Comparison of ENCODE assay signal across 21 cellular contexts in the genomic region with DNA sequence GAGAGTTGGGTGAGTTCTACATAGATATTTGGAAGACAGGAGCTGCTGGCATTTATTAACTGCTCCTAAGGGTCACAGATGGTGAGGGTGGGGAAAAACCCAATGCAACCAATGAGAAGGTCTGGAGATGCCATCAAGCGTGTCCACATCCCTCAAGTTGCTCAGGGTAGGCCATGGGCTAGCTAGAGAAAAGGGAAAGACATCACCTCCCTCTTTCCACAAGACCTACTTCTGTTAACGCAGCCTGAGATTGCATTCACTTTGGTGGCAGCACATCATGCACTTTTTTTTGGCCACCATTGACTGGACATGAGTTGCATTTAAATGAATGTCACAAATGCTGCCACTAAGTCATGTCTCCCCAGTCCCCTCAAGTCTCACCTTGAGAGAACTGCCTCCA.
DNase-seq lines count a peak whose midpoint lies in the region; ATAC-seq, FAIRE-seq and TF ChIP-seq lines count a peak whose summit lies in the region.
"Had no signal": no experiment of that assay in that cellular context is flagged by ENCODE, and none has a peak within 500 bp of the region (broad histone marks: within the 10 kb centered on the region; RNA-seq: fewer than 3 reads in every experiment).

No MANE protein-coding gene starts in this region.

- DNase-seq in SK-N-SH (no peak), GM12878 (ENCODE audit: low read depth, low spot score) (no peak), iPS-NIHi11 (ENCODE audit: low spot score) (no peak), NCI-H524 (lab: John Stamatoyannopoulos, UW) (no peak)
- DNase-seq in activated CD8-positive, alpha-beta memory T cell treated with anti-CD3 and anti-CD28 coated beads, Interleukin-2, amount 50 U/mL, for 48 hours = peak; percentile 17
- no peak for DNase-seq in activated CD8-positive, alpha-beta memory T cell treated with anti-CD3 and anti-CD28 coated beads for 24 hours
- no peak for DNase-seq in stimulated activated effector memory CD8-positive, alpha-beta T cell treated with anti-CD3 and anti-CD28 coated beads, Interleukin-12 subunit alpha, Interleukin-12 subunit beta, amount 100 ng/mL, for 72 hours (ENCODE audit: low spot score in 2 of 2)
- DNase-seq: Caco-2; CD4-positive, CD25-positive, alpha-beta regulatory T cell; CD8-positive, alpha-beta T cell; DMS153; DND-41; H7; HCEC 1CT had no signal

- no peak for TF ChIP-seq POLR2A in GM12878 (IDR thresholded peaks at IDR 0.05; ENCODE audit: low read depth, low read length)

- H3K4me1 Mint-ChIP-seq in stimulated activated effector memory CD8-positive, alpha-beta T cell treated with anti-CD3 and anti-CD28 coated beads, Interleukin-12 subunit alpha, Interleukin-12 subunit beta, amount 100 ng/mL, for 72 hours = peaks cover 11% of the 10 kb centered on the region
- H3K4me1 Mint-ChIP-seq: B cell; CD4-positive, CD25-positive, alpha-beta regulatory T cell had no signal

- in situ Hi-C loops in GM12878 (cut with MboI) = no loop called here

- no peaks in the 10 kb centered on the region for H3K9me2 ChIP-seq in SK-N-SH

- WGBS in SK-N-SH (ENCODE audit: low lambda C conversion rate) = 73% methylated on average over 2 of the region's 2 CpGs
- WGBS in GM12878 (ENCODE audit: insufficient coverage, insufficient replicate concordance, low lambda C conversion rate, missing lambda C conversion rate) = 95% methylated on average over 2 of the region's 2 CpGs

- no peak overlapping the region for H3K4me3 ChIP-seq in SK-N-SH (ENCODE audit: low read depth in 2 of 2, low read length in 1 of 2)
- H3K4me3 ChIP-seq in GM12878 = no peak overlapping the region
- H3K4me3 ChIP-seq: BLaER1 had no signal

- H2AFZ ChIP-seq in SK-N-SH (ENCODE audit: low read depth) = no peak overlapping the region
- no peak overlapping the region for H2AFZ ChIP-seq in GM12878 (ENCODE audit: control insufficient read depth, low read depth, low read length)

- SMC1A ChIA-PET in GM12878 (lab: Charles Lee; ENCODE audit: uncharacterized antibody, unreplicated experiment) = interaction anchor here (0.7 to 2.0 kb wide), 11 partner anchors 10 to 337 kb away, joined by 3 to 8 read pairs (median 3); no protein-coding TSS in a partner anchor

- H3K4me1 ChIP-seq in SK-N-SH (ENCODE audit: control insufficient read depth in 1 of 2, insufficient read depth in 2 of 2, low read depth in 1 of 2, low read length in 1 of 2) (no peaks in the 10 kb centered on the region; a peak in 1 of 4 replicates), GM12878 (ENCODE audit: control insufficient read depth, insufficient read depth, low read length) (no peaks in the 10 kb centered on the region)
- H3K4me1 ChIP-seq: BLaER1, Caco-2 had no signal

- no peak for ATAC-seq in SK-N-SH treated with all-trans-retinoic acid at 6 μM for 48 hours
- ATAC-seq in GM12878 = peak; percentile 16; the same call in 1 of the 3 replicates
- peak; percentile 6 for ATAC-seq in stimulated activated effector memory CD8-positive, alpha-beta T cell treated with anti-CD3 and anti-CD28 coated beads, Interleukin-12 subunit alpha, Interleukin-12 subunit beta, amount 100 ng/mL, for 72 hours
- ATAC-seq: CD8-positive, alpha-beta T cell had no signal

- BruUV-seq in GM12878 (replicated peaks; lab: Mats Ljungman, UMichigan) = no TSS peak

- H3K9me3 ChIP-seq in SK-N-SH (no peaks in the 10 kb centered on the region), GM12878 (replicated peaks; ENCODE audit: control insufficient read depth, insufficient read depth, low read length) (peaks cover 6% of the 10 kb centered on the region; the same call in 2 of the 3 replicates)
- H3K9me3 ChIP-seq: BLaER1 had no signal

- H3K27ac ChIP-seq in SK-N-SH (ENCODE audit: low read depth in 2 of 2, low read length in 1 of 2) (no peak overlapping the region), GM12878 (ENCODE audit: control insufficient read depth, insufficient read depth) (no peak overlapping the region)
- H3K27ac ChIP-seq: BLaER1, C4-2B had no signal

- no peak for TF ChIP-seq EP300 in SK-N-SH (IDR thresholded peaks at IDR 0.05; ENCODE audit: borderline replicate concordance in 1 of 2, low read depth in 1 of 2, low read length in 1 of 2)
- TF ChIP-seq EP300 in GM12878 (IDR thresholded peaks at IDR 0.05; ENCODE audit: borderline replicate concordance in 1 of 2, control insufficient read depth in 1 of 2, low read depth in 2 of 2, low read length in 2 of 2) = no peak

- H3K4me3 Mint-ChIP-seq in stimulated activated effector memory CD8-positive, alpha-beta T cell treated with anti-CD3 and anti-CD28 coated beads, Interleukin-12 subunit alpha, Interleukin-12 subunit beta, amount 100 ng/mL, for 72 hours = no peak overlapping the region
- H3K4me3 Mint-ChIP-seq: B cell; CD4-positive, CD25-positive, alpha-beta regulatory T cell; CD8-positive, alpha-beta T cell had no signal

- H3K27ac Mint-ChIP-seq in stimulated activated effector memory CD8-positive, alpha-beta T cell treated with anti-CD3 and anti-CD28 coated beads, Interleukin-12 subunit alpha, Interleukin-12 subunit beta, amount 100 ng/mL, for 72 hours = no peak overlapping the region
- H3K27ac Mint-ChIP-seq: B cell; CD4-positive, CD25-positive, alpha-beta regulatory T cell; CD8-positive, alpha-beta T cell had no signal

- no peaks in the 10 kb centered on the region for H3K36me3 ChIP-seq in SK-N-SH (replicated peaks in 1 of 2; ENCODE audit: control insufficient read depth in 1 of 2, insufficient read depth in 2 of 2, low read length in 1 of 2)
- no peaks in the 10 kb centered on the region for H3K36me3 ChIP-seq in GM12878 (ENCODE audit: control insufficient read depth in 2 of 2, insufficient read depth in 2 of 2, low read length in 1 of 2)
- H3K36me3 ChIP-seq: BLaER1 had no signal

- CTCF ChIA-PET in SK-N-SH (lab: Yijun Ruan, JAX) = interaction anchor here (1.0 to 1.4 kb wide), 3 partner anchors 15 to 181 kb away, joined by 3 to 7 read pairs (median 4); no protein-coding TSS in a partner anchor
- CTCF ChIA-PET in GM12878 (lab: Yijun Ruan, JAX) = interaction anchor here (0.6 to 2.1 kb wide), 12 partner anchors 10 to 200 kb away, joined by 3 to 17 read pairs (median 3); no protein-coding TSS in a partner anchor

- H3K9ac ChIP-seq in SK-N-SH (no peak overlapping the region), GM12878 (ENCODE audit: control insufficient read depth, insufficient read depth, low read length) (no peak overlapping the region)
- H3K9ac ChIP-seq: BLaER1 had no signal

- H3K79me2 ChIP-seq in SK-N-SH (ENCODE audit: insufficient read depth) (no peaks in the 10 kb centered on the region), GM12878 (ENCODE audit: control insufficient read depth, insufficient read depth, low read length) (no peaks in the 10 kb centered on the region)

- TF ChIP-seq RAD21 in SK-N-SH (IDR thresholded peaks at IDR 0.05; ENCODE audit: low read length) (no peak), GM12878 (IDR thresholded peaks at IDR 0.05; ENCODE audit: insufficient read depth, low read depth, low read length) (no peak)

- no peaks in the 10 kb centered on the region for H3F3A ChIP-seq in SK-N-SH (replicated peaks; ENCODE audit: insufficient read depth)

- H3K27me3 ChIP-seq in SK-N-SH (ENCODE audit: insufficient read depth) = no peaks in the 10 kb centered on the region
- H3K27me3 ChIP-seq in GM12878 (replicated peaks in 1 of 2; ENCODE audit: control insufficient read depth in 2 of 2, insufficient read depth in 2 of 2, low read length in 1 of 2) = no peaks in the 10 kb centered on the region
- H3K27me3 ChIP-seq: BLaER1 had no signal

- H3K9me3 Mint-ChIP-seq in stimulated activated effector memory CD8-positive, alpha-beta T cell treated with anti-CD3 and anti-CD28 coated beads, Interleukin-12 subunit alpha, Interleukin-12 subunit beta, amount 100 ng/mL, for 72 hours = peaks cover 16% of the 10 kb centered on the region

- H3K4me2 ChIP-seq in SK-N-SH (no peak overlapping the region), GM12878 (ENCODE audit: control insufficient read depth, insufficient read depth) (no peak overlapping the region)
- H3K4me2 ChIP-seq: BLaER1 had no signal

- no peaks in the 10 kb centered on the region for H4K20me1 ChIP-seq in SK-N-SH (ENCODE audit: insufficient read depth)
- no peaks in the 10 kb centered on the region for H4K20me1 ChIP-seq in GM12878 (ENCODE audit: control insufficient read depth, insufficient read depth)
- H4K20me1 ChIP-seq: BLaER1 had no signal

- POLR2A ChIA-PET in SK-N-SH (lab: Yijun Ruan, JAX) (no interaction called here), GM12878 (lab: Charles Lee) (no interaction called here)

- TF ChIP-seq CTCF in SK-N-SH (IDR thresholded peaks at IDR 0.05) (no peak), GM12878 (IDR thresholded peaks at IDR 0.05 in 2 of 3, conservative IDR thresholded peaks at IDR 0.05 in 1 of 3; ENCODE audit: control insufficient read depth in 2 of 3, extremely low read depth in 1 of 3, insufficient read depth in 1 of 3, low read depth in 3 of 3, low read length in 3 of 3) (no peak)

- no peak for FAIRE-seq in GM12878 (lab: Jason Lieb, UNC)
- FAIRE-seq: A204.1, G401.6, H1 had no signal

- H3K36me3 Mint-ChIP-seq in stimulated activated effector memory CD8-positive, alpha-beta T cell treated with anti-CD3 and anti-CD28 coated beads, Interleukin-12 subunit alpha, Interleukin-12 subunit beta, amount 100 ng/mL, for 72 hours = peaks cover 14% of the 10 kb centered on the region
- H3K36me3 Mint-ChIP-seq: CD4-positive, CD25-positive, alpha-beta regulatory T cell; CD8-positive, alpha-beta T cell had no signal

- intact Hi-C loops in GM12878 (cut with micrococcal nuclease; ENCODE audit: unreplicated experiment) = no loop called here

- RAD21 ChIA-PET in GM12878 (lab: Charles Lee; ENCODE audit: unreplicated experiment) = interaction anchor here (1.0 to 2.1 kb wide), 6 partner anchors 12 to 200 kb away, joined by 3 to 8 read pairs (median 4); a partner anchor contains a TSS

TF ChIP-seq in SK-N-SH treated with all-trans-retinoic acid at 6 μM for 48 hours, 23 proteins besides CTCF, POLR2A, EP300 and RAD21:
- TF ChIP-seq TOX (CRISPR knock-in tag; IDR thresholded peaks at IDR 0.05; ENCODE audit: borderline replicate concordance) = no peak
- TF ChIP-seq ZNF70 (CRISPR knock-in tag; IDR thresholded peaks at IDR 0.05) = peak; percentile 92
- no peak for TF ChIP-seq ARNTL (CRISPR knock-in tag; IDR thresholded peaks at IDR 0.05; ENCODE audit: borderline replicate concordance, low read depth)
- no peak for TF ChIP-seq BACH2 (CRISPR knock-in tag; IDR thresholded peaks at IDR 0.05; ENCODE audit: borderline replicate concordance)

TF ChIP-seq in SK-N-SH, 30 proteins besides CTCF, POLR2A, EP300 and RAD21 (continues in another document):
- TF ChIP-seq MXI1 (IDR thresholded peaks at IDR 0.05; ENCODE audit: low read depth, low read length) = no peak

TF ChIP-seq in GM12878, 131 proteins besides CTCF, POLR2A, EP300 and RAD21 (continues in another document):
- TF ChIP-seq MYB (IDR thresholded peaks at IDR 0.05; ENCODE audit: borderline replicate concordance, low read depth, low read length) (no peak), RBBP5 (conservative IDR thresholded peaks at IDR 0.05) (no peak)
